ENCODE assay signal across 11 cellular contexts in the genomic region with DNA sequence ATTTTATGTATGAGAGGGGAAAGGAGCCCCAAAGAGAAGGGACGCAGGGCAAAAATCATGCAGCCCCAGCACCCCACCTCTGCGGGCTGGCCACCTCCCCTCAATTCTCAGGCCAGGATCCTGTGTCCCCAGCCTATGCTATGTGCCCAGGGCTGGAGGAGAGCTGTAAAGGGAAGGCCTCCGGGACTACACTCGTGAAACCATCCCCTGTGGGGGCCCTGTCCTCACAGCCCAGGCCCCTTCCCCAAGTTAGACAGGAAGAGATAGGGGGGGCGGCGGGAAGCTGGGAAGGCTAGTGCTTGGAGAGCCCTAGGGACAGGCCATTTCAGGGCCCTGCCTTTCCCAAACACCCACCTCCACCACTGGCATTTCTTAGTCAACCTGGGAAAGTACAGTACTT. TPM values are rescaled to one million over a fixed set of nuclear protein-coding genes. Genes with fewer than 3 reads are reported as not detected.
A peak's percentile ranks its signal among the peaks of the same experiment; 100 is the strongest.
DNase-seq lines count a peak whose midpoint lies in the region; ATAC-seq and TF ChIP-seq lines count a peak whose summit lies in the region.
"Had no signal": no experiment of that assay in that cellular context is flagged by ENCODE, and none has a peak within 500 bp of the region (broad histone marks: within the 10 kb centered on the region; RNA-seq: fewer than 3 reads in every experiment).

No MANE protein-coding gene starts in this region.

- TF ChIP-seq EP300 in sigmoid colon (IDR thresholded peaks at IDR 0.05): no peak

- no peak for TF ChIP-seq CTCF in CD8-positive, alpha-beta T cell (IDR thresholded peaks at IDR 0.05)
- TF ChIP-seq CTCF in WTC11 (IDR thresholded peaks at IDR 0.05) (no peak), sigmoid colon (IDR thresholded peaks at IDR 0.05) (no peak), BE2C (IDR thresholded peaks at IDR 0.05; ENCODE audit: low read depth, low read length) (no peak)

- H3K4me1 ChIP-seq in CD8-positive, alpha-beta T cell (ENCODE audit: insufficient read depth, low read length): peaks cover 29% of the 10 kb centered on the region
- H3K4me1 ChIP-seq in iPS-18a (ENCODE audit: control insufficient read depth, low read depth, low read length) (peaks cover 10% of the 10 kb centered on the region), sigmoid colon (peaks cover 0 to 33% (median 28%) of the 10 kb centered on the region in 4 donors), BE2C (peaks cover 6% of the 10 kb centered on the region)

- peaks cover 4% of the 10 kb centered on the region for H3K27me3 ChIP-seq in CD8-positive, alpha-beta T cell (ENCODE audit: insufficient read depth, low read length)
- H3K27me3 ChIP-seq in iPS-18a (ENCODE audit: control insufficient read depth, insufficient read depth, low read length) (peaks cover 31% of the 10 kb centered on the region), sigmoid colon (peaks cover 0 to 18% (median 13%) of the 10 kb centered on the region in 3 donors), BE2C (peaks cover 11% of the 10 kb centered on the region)

- peaks cover 13% of the 10 kb centered on the region for H3K27me3 Mint-ChIP-seq in CD8-positive, alpha-beta T cell (ENCODE audit: low read depth)
- H3K27me3 Mint-ChIP-seq in WTC11 (ENCODE audit: low read depth): peaks cover 26% of the 10 kb centered on the region

- WGBS in sigmoid colon, 2 donors: 64 to 81% methylated on average over 6 of the region's 6 CpGs

- no peaks in the 10 kb centered on the region for H3K9me3 ChIP-seq in CD8-positive, alpha-beta T cell (ENCODE audit: low read length)
- H3K9me3 ChIP-seq in iPS-18a (ENCODE audit: control insufficient read depth, low read depth, low read length) (no peaks in the 10 kb centered on the region), sigmoid colon (no peaks in the 10 kb centered on the region), BE2C (no peaks in the 10 kb centered on the region)
- H3K9me3 ChIP-seq: body of pancreas had no signal

- H3K36me3 Mint-ChIP-seq in CD8-positive, alpha-beta T cell: peaks cover 43% of the 10 kb centered on the region
- peaks cover 17% of the 10 kb centered on the region for H3K36me3 Mint-ChIP-seq in WTC11

- intact Hi-C loops in CD8-positive, alpha-beta T cell (cut with DNase I, micrococcal nuclease): no loop called here
- intact Hi-C loops in sigmoid colon (cut with DNase I): no loop called here

- H3K9me3 Mint-ChIP-seq in CD8-positive, alpha-beta T cell: no peaks in the 10 kb centered on the region
- no peaks in the 10 kb centered on the region for H3K9me3 Mint-ChIP-seq in WTC11

- no peak overlapping the region for H3K27ac ChIP-seq in CD8-positive, alpha-beta T cell (ENCODE audit: low read depth, low read length)
- H3K27ac ChIP-seq in iPS-18a (ENCODE audit: low read length) (no peak overlapping the region), sigmoid colon (peak overlapping the region; percentile 22 to 67 (median 60))

- peak overlapping the region; percentile 45 for H3K4me3 Mint-ChIP-seq in CD8-positive, alpha-beta T cell
- peak overlapping the region; percentile 72 for H3K4me3 Mint-ChIP-seq in WTC11

- no peak for TF ChIP-seq POLR2A in sigmoid colon (IDR thresholded peaks at IDR 0.05)

- in situ Hi-C loops in G401 (cut with HindIII; ENCODE audit: low sequenced_read_pairs): no loop called here

- no peak overlapping the region for H3K4me3 ChIP-seq in CD8-positive, alpha-beta T cell (ENCODE audit: low read depth, low read length)
- H3K4me3 ChIP-seq in iPS-18a (ENCODE audit: low read length) (peak overlapping the region; percentile 67), sigmoid colon (peak overlapping the region in 3 of 4 donors; percentile 40 to 43 (median 40)), BE2C (ENCODE audit: low read depth, low read length) (no peak overlapping the region)
- H3K4me3 ChIP-seq: body of pancreas had no signal

- H3K4me1 Mint-ChIP-seq in CD8-positive, alpha-beta T cell (ENCODE audit: low read depth): peaks cover 42% of the 10 kb centered on the region
- H3K4me1 Mint-ChIP-seq in WTC11: peaks cover 22% of the 10 kb centered on the region

- DNase-seq in CD8-positive, alpha-beta T cell: peak in 1 of 7 experiments; percentile 3
- DNase-seq in WTC11 (ENCODE audit: low spot score): no peak
- no peak for DNase-seq in sigmoid colon
- DNase-seq in BE2C: no peak
- DNase-seq in G401 (ENCODE audit: low spot score): no peak
- DNase-seq: NCI-H146, NCI-H774 had no signal

- CTCF ChIA-PET in CD8-positive, alpha-beta T cell (lab: Charles Lee): interaction anchor here (0.8 to 7.3 kb wide), 3 partner anchors 15 to 55 kb away, joined by 3 to 76 read pairs (median 4); partner anchors contain the start of gene RING1
- CTCF ChIA-PET in WTC11 (lab: Charles Lee): interaction anchor here (0.7 to 1.9 kb wide), 8 partner anchors 11 to 260 kb away, joined by 3 to 10 read pairs (median 4); partner anchors contain the start of genes HSD17B8 and RING1

- peaks cover 33% of the 10 kb centered on the region for H3K36me3 ChIP-seq in CD8-positive, alpha-beta T cell (ENCODE audit: insufficient read depth, low read length)
- H3K36me3 ChIP-seq in iPS-18a (ENCODE audit: control insufficient read depth, low read depth, low read length) (peaks cover 8% of the 10 kb centered on the region), sigmoid colon (peaks cover 11 to 41% (median 25%) of the 10 kb centered on the region in 4 donors), BE2C (peaks cover 21% of the 10 kb centered on the region)

- H3K9ac ChIP-seq in iPS-18a (ENCODE audit: low read length): no peak overlapping the region

- no peak overlapping the region for H3K27ac Mint-ChIP-seq in CD8-positive, alpha-beta T cell
- H3K27ac Mint-ChIP-seq in WTC11: no peak overlapping the region

- ATAC-seq in CD8-positive, alpha-beta T cell: no peak
- no peak for ATAC-seq in WTC11
- ATAC-seq in HG03135 (IDR thresholded peaks at IDR 0.05; ENCODE audit: unreplicated experiment): no peak
- ATAC-seq in HG03460 (IDR thresholded peaks at IDR 0.05; ENCODE audit: unreplicated experiment): no peak

- POLR2A ChIA-PET in CD8-positive, alpha-beta T cell (lab: Charles Lee): interaction anchor here (0.7 to 1.3 kb wide), 2 partner anchors 15 to 55 kb away, joined by 3 to 4 read pairs; partner anchors contain the start of gene RING1
- POLR2A ChIA-PET in WTC11 (lab: Charles Lee): interaction anchor here (0.5 to 0.9 kb wide), 2 partner anchors 11 to 77 kb away, joined by 3 read pairs; partner anchors contain the start of gene HSD17B8

TF ChIP-seq in WTC11, 78 proteins besides CTCF, POLR2A, EP300 and RAD21 (continues in another document):
- TF ChIP-seq ATF1 (CRISPR knock-in tag; IDR thresholded peaks at IDR 0.05) (no peak), FOXJ3 (CRISPR knock-in tag; IDR thresholded peaks at IDR 0.05; ENCODE audit: borderline replicate concordance) (no peak)

RNA-seq across cellular contexts. Expression of gene COL11A2, which starts 1.4 kb away (rescaled TPM):
- 1 to 10 TPM; 1.5 to 1.9 TPM for total RNA-seq in CD8-positive, alpha-beta T cell
- total RNA-seq in WTC11 (2021): 3.0 to 4.4 TPM (median 3.7 TPM) in 3 replicates
- total RNA-seq in sigmoid colon: 1 to 10 TPM in 1 of 4 donors, under 1 TPM in 2, not detected in 1; 0.16 to 1.4 (median 0.41) TPM
- under 1 TPM in 1 of 3 donors, not detected in 2; 0.60 TPM for polyA plus RNA-seq in sigmoid colon
- polyA plus RNA-seq in BE2C (2012; ENCODE audit: insufficient read depth, insufficient read length, low read depth): 4.1 TPM
- total RNA-seq in G401 (2014; rRNA removed; shearing (Covaris generic)): 7.0 and 10.4 TPM in 2 replicates

RNA-seq across cellular contexts. Expression of gene RXRB, which starts 6.8 kb away (rescaled TPM):
- 10 to 100 TPM; 39.2 to 40.0 TPM for total RNA-seq in CD8-positive, alpha-beta T cell
- total RNA-seq in WTC11 (2021) (21.5 to 24.5 TPM (median 23.3 TPM) in 3 replicates), sigmoid colon (10 to 100 TPM; 27.8 to 32.4 (median 30.4) TPM)
- 10 to 100 TPM; 15.6 to 33.2 (median 16.2) TPM for polyA plus RNA-seq in sigmoid colon
- polyA plus RNA-seq in BE2C (2012; ENCODE audit: insufficient read depth, insufficient read length, low read depth): 48.8 TPM
- total RNA-seq in G401 (2014; rRNA removed; shearing (Covaris generic)): 11.5 and 18.8 TPM in 2 replicates

RNA-seq across cellular contexts. Expression of gene SLC39A7, which starts 7.0 kb away (rescaled TPM):
- 10 to 100 TPM in 1 of 2 experiments, 1 to 10 TPM in 1; 9.7 to 11.0 TPM for total RNA-seq in CD8-positive, alpha-beta T cell
- 131 to 163 TPM (median 134 TPM) in 3 replicates for total RNA-seq in WTC11 (2021)
- 10 to 100 TPM; 48.7 to 52.1 (median 49.8) TPM for total RNA-seq in sigmoid colon
- polyA plus RNA-seq in sigmoid colon: 100 to 1,000 TPM in 1 of 3 donors, 10 to 100 TPM in 2; 31.2 to 189 (median 31.2) TPM
- polyA plus RNA-seq in BE2C (2012; ENCODE audit: insufficient read depth, insufficient read length, low read depth): 187 TPM
- total RNA-seq in G401 (2014; rRNA removed; shearing (Covaris generic)): 102 and 108 TPM in 2 replicates

RNA-seq across cellular contexts. Expression of gene HSD17B8, which starts 10.8 kb away (rescaled TPM):
- total RNA-seq in CD8-positive, alpha-beta T cell: 10 to 100 TPM in 1 of 2 experiments, 1 to 10 TPM in 1; 7.0 to 10.4 TPM
- 7.3 to 8.1 TPM (median 7.7 TPM) in 3 replicates for total RNA-seq in WTC11 (2021)
- 10 to 100 TPM in 3 of 4 donors, not detected in 1; 17.3 to 19.0 (median 18.9) TPM for total RNA-seq in sigmoid colon
- polyA plus RNA-seq in sigmoid colon: 10 to 100 TPM; 18.6 to 27.3 (median 21.3) TPM
- 9.9 TPM for polyA plus RNA-seq in BE2C (2012; ENCODE audit: insufficient read depth, insufficient read length, low read depth)
- 13.3 and 18.2 TPM in 2 replicates for total RNA-seq in G401 (2014; rRNA removed; shearing (Covaris generic))

RNA-seq across cellular contexts. Expression of gene RING1, which starts 14.7 kb away (rescaled TPM):
- total RNA-seq in CD8-positive, alpha-beta T cell: 10 to 100 TPM; 29.1 to 29.5 TPM
- total RNA-seq in WTC11 (2021) (26.6 to 30.2 TPM (median 27.8 TPM) in 3 replicates), sigmoid colon (10 to 100 TPM; 13.2 to 18.1 (median 17.1) TPM)
- 10 to 100 TPM; 27.7 to 36.0 (median 32.7) TPM for polyA plus RNA-seq in sigmoid colon
- 125 TPM for polyA plus RNA-seq in BE2C (2012; ENCODE audit: insufficient read depth, insufficient read length, low read depth)
- 51.2 and 53.3 TPM in 2 replicates for total RNA-seq in G401 (2014; rRNA removed; shearing (Covaris generic))

Comparison
In these comparisons a context has a peak if more than half of its experiments do, and no peak if none do; other contexts are left out.
1. H3K27ac ChIP-seq: peak in sigmoid colon (4 of 4); none in CD8-positive, alpha-beta T cell (single experiment) and iPS-18a (single experiment).
2. H3K4me3 ChIP-seq: peak in iPS-18a (single experiment) and sigmoid colon (3 of 4); none in CD8-positive, alpha-beta T cell (single experiment) and BE2C (single experiment).